ENCODE assay signal across 1 cellular context in genomic region chr5:170315154-170315553, GRCh38.
TF ChIP-seq lines count a peak whose summit lies in the region.

No MANE protein-coding gene starts in this region.

TF ChIP-seq in K562, 482 proteins besides CTCF, POLR2A, EP300 and RAD21 (continued from another document):
- TF ChIP-seq ATF7 (IDR thresholded peaks at IDR 0.05) (no peak), ZNF324 (CRISPR knock-in tag; IDR thresholded peaks at IDR 0.05) (no peak), CHD1 (IDR thresholded peaks at IDR 0.05; ENCODE audit: low read length) (no peak), CREB5 (CRISPR knock-in tag; IDR thresholded peaks at IDR 0.05) (no peak), HOXB6 (CRISPR knock-in tag; IDR thresholded peaks at IDR 0.05; ENCODE audit: borderline replicate concordance) (no peak), SREBF1 (IDR thresholded peaks at IDR 0.05; ENCODE audit: borderline replicate concordance, low read depth, low read length) (no peak), RBFOX2 (IDR thresholded peaks at IDR 0.05; ENCODE audit: low read depth, low read length) (no peak), TAF7 (tag; IDR thresholded peaks at IDR 0.05) (no peak), TEAD4 (IDR thresholded peaks at IDR 0.05; ENCODE audit: low read length) (no peak), TEAD4 (CRISPR knock-in tag; IDR thresholded peaks at IDR 0.05; ENCODE audit: borderline replicate concordance) (no peak), PTTG1 (tag; IDR thresholded peaks at IDR 0.05; ENCODE audit: low read depth) (no peak), MITF (IDR thresholded peaks at IDR 0.05) (no peak), ZNF175 (CRISPR knock-in tag; IDR thresholded peaks at IDR 0.05; ENCODE audit: low read depth) (no peak), ASH1L (IDR thresholded peaks at IDR 0.05; ENCODE audit: borderline replicate concordance, low read depth, partially characterized antibody) (no peak), ZBTB26 (CRISPR knock-in tag; IDR thresholded peaks at IDR 0.05) (no peak), SMAD4 (CRISPR knock-in tag; conservative IDR thresholded peaks at IDR 0.05) (0 out of 2 replicates have a peak, but pooled peaks have one; percentile 40), MXI1 (IDR thresholded peaks at IDR 0.05; ENCODE audit: low read depth, low read length) (no peak), SUPT5H (IDR thresholded peaks at IDR 0.05) (no peak), NCOA1 (IDR thresholded peaks at IDR 0.05; ENCODE audit: low read depth) (no peak), ZNF764 (CRISPR knock-in tag; IDR thresholded peaks at IDR 0.05; ENCODE audit: low read depth) (no peak), NUFIP1 (IDR thresholded peaks at IDR 0.05; ENCODE audit: partially characterized antibody) (no peak), HIVEP1 (CRISPR knock-in tag; IDR thresholded peaks at IDR 0.05) (no peak), RAD51 (IDR thresholded peaks at IDR 0.05; ENCODE audit: borderline replicate concordance, low read depth) (0 out of 2 replicates have a peak, but pooled peaks have one; percentile 14), KDM4B (IDR thresholded peaks at IDR 0.05; ENCODE audit: borderline replicate concordance in 2 of 2, low read depth in 1 of 2) (no peak)
- TF ChIP-seq, protein P1, sequence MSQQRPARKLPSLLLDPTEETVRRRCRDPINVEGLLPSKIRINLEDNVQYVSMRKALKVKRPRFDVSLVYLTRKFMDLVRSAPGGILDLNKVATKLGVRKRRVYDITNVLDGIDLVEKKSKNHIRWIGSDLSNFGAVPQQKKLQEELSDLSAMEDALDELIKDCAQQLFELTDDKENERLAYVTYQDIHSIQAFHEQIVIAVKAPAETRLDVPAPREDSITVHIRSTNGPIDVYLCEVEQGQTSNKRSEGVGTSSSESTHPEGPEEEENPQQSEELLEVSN (IDR thresholded peaks at IDR 0.05; ENCODE audit: borderline replicate concordance in 1 of 2, extremely low read depth in 1 of 2, insufficient read depth in 1 of 2, insufficient read length in 1 of 2, low read depth in 1 of 2, low read length in 1 of 2, poor library complexity in 1 of 2, severe bottlenecking in 1 of 2): peak in 1 of 2 experiments; percentile 43
- TF ChIP-seq, protein P2, sequence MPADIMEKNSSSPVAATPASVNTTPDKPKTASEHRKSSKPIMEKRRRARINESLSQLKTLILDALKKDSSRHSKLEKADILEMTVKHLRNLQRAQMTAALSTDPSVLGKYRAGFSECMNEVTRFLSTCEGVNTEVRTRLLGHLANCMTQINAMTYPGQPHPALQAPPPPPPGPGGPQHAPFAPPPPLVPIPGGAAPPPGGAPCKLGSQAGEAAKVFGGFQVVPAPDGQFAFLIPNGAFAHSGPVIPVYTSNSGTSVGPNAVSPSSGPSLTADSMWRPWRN (IDR thresholded peaks at IDR 0.05; ENCODE audit: low read depth): no peak
- TF ChIP-seq, protein P3, sequence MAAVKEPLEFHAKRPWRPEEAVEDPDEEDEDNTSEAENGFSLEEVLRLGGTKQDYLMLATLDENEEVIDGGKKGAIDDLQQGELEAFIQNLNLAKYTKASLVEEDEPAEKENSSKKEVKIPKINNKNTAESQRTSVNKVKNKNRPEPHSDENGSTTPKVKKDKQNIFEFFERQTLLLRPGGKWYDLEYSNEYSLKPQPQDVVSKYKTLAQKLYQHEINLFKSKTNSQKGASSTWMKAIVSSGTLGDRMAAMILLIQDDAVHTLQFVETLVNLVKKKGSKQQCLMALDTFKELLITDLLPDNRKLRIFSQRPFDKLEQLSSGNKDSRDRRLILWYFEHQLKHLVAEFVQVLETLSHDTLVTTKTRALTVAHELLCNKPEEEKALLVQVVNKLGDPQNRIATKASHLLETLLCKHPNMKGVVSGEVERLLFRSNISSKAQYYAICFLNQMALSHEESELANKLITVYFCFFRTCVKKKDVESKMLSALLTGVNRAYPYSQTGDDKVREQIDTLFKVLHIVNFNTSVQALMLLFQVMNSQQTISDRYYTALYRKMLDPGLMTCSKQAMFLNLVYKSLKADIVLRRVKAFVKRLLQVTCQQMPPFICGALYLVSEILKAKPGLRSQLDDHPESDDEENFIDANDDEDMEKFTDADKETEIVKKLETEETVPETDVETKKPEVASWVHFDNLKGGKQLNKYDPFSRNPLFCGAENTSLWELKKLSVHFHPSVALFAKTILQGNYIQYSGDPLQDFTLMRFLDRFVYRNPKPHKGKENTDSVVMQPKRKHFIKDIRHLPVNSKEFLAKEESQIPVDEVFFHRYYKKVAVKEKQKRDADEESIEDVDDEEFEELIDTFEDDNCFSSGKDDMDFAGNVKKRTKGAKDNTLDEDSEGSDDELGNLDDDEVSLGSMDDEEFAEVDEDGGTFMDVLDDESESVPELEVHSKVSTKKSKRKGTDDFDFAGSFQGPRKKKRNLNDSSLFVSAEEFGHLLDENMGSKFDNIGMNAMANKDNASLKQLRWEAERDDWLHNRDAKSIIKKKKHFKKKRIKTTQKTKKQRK (IDR thresholded peaks at IDR 0.05; ENCODE audit: borderline replicate concordance, low read depth, low read length): no peak
- TF ChIP-seq, protein P4, sequence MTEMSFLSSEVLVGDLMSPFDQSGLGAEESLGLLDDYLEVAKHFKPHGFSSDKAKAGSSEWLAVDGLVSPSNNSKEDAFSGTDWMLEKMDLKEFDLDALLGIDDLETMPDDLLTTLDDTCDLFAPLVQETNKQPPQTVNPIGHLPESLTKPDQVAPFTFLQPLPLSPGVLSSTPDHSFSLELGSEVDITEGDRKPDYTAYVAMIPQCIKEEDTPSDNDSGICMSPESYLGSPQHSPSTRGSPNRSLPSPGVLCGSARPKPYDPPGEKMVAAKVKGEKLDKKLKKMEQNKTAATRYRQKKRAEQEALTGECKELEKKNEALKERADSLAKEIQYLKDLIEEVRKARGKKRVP (CRISPR knock-in tag; IDR thresholded peaks at IDR 0.05): 0 out of 2 replicates have a peak, but pooled peaks have one; percentile 23
- TF ChIP-seq, protein P5, sequence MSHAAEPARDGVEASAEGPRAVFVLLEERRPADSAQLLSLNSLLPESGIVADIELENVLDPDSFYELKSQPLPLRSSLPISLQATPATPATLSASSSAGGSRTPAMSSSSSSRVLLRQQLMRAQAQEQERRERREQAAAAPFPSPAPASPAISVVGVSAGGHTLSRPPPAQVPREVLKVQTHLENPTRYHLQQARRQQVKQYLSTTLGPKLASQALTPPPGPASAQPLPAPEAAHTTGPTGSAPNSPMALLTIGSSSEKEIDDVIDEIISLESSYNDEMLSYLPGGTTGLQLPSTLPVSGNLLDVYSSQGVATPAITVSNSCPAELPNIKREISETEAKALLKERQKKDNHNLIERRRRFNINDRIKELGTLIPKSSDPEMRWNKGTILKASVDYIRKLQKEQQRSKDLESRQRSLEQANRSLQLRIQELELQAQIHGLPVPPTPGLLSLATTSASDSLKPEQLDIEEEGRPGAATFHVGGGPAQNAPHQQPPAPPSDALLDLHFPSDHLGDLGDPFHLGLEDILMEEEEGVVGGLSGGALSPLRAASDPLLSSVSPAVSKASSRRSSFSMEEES (CRISPR knock-in tag; IDR thresholded peaks at IDR 0.05): peak; percentile 8; the same call in 1 of the 2 replicates
- TF ChIP-seq, protein P6, sequence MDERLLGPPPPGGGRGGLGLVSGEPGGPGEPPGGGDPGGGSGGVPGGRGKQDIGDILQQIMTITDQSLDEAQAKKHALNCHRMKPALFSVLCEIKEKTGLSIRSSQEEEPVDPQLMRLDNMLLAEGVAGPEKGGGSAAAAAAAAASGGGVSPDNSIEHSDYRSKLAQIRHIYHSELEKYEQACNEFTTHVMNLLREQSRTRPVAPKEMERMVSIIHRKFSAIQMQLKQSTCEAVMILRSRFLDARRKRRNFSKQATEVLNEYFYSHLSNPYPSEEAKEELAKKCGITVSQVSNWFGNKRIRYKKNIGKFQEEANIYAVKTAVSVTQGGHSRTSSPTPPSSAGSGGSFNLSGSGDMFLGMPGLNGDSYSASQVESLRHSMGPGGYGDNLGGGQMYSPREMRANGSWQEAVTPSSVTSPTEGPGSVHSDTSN (CRISPR knock-in tag; IDR thresholded peaks at IDR 0.05; ENCODE audit: low read depth): no peak
- TF ChIP-seq, protein P6 (tag; conservative IDR thresholded peaks at IDR 0.05; ENCODE audit: low read depth): peak; percentile 38; the same call in 1 of the 2 replicates
- TF ChIP-seq, protein P7, sequence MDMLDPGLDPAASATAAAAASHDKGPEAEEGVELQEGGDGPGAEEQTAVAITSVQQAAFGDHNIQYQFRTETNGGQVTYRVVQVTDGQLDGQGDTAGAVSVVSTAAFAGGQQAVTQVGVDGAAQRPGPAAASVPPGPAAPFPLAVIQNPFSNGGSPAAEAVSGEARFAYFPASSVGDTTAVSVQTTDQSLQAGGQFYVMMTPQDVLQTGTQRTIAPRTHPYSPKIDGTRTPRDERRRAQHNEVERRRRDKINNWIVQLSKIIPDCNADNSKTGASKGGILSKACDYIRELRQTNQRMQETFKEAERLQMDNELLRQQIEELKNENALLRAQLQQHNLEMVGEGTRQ (CRISPR knock-in tag; IDR thresholded peaks at IDR 0.05): peak; percentile 57
